In the genomic region with DNA sequence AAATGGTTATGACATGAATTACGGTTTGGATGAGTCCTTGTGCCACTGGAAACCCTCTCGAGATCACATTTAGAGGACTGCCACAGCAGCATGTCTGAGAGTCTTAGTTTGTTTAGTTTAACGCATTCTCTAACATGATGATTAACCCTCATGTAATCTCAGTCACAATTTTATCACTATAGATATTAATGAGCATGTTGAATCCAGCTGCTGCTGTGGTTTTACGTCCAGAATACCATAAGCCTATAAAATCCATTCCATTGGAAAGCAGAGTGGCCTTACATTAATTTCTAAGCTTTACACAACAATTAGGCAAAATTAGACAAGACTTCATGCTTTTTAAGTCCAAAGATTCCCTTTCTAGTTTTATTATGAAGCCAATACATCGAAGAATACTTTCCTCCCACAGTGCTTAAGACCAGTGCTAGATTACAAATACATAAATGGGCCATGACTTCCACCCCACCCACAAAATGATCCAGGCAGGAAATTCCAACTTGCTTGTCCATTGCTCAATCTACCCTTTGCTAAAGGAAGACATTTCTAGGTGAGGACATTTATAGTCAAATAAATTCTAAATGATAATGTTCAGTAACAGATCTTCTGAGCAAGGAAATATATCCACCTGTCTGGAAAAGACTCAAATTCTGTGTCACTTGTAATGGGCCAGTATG, we compare ENCODE assay signal across 29 cellular contexts. TPM values are rescaled to one million over a fixed set of nuclear protein-coding genes. Genes with fewer than 3 reads are reported as not detected.
DNase-seq lines count a peak whose midpoint lies in the region; ATAC-seq, FAIRE-seq and TF ChIP-seq lines count a peak whose summit lies in the region.
"Had no signal": no experiment of that assay in that cellular context is flagged by ENCODE, and none has a peak within 500 bp of the region (broad histone marks: within the 10 kb centered on the region; RNA-seq: fewer than 3 reads in every experiment).

No MANE protein-coding gene starts in this region.

- FAIRE-seq in bronchial epithelial cell (lab: Jason Lieb, UNC) (no peak), GM12891 (lab: Jason Lieb, UNC) (no peak)
- FAIRE-seq: colon, GM19239 had no signal

- POLR2A ChIA-PET in BJ (lab: Charles Lee) = no interaction called here

- CTCF ChIA-PET in BJ (lab: Yijun Ruan, JAX) = interaction anchor here (1.1 to 2.0 kb wide), 4 partner anchors 10 to 183 kb away, joined by 3 to 7 read pairs (median 6); no protein-coding TSS in a partner anchor

- in situ Hi-C loops in GM13976 (cut with MboI; ENCODE audit: low sequenced_read_pairs, unreplicated experiment) = no loop called here

- TF ChIP-seq CTCF in BJ (IDR thresholded peaks at IDR 0.05; ENCODE audit: insufficient read depth, low read depth, low read length) (no peak), bronchial epithelial cell (IDR thresholded peaks at IDR 0.05; ENCODE audit: insufficient read depth, low read length, severe bottlenecking) (no peak), GM13976 (IDR thresholded peaks at IDR 0.05; ENCODE audit: borderline replicate concordance, control extremely low read depth, extremely low read depth, insufficient read depth, missing control alignments) (no peak)

- TF ChIP-seq POLR2A in GM12891 (IDR thresholded peaks at IDR 0.05; ENCODE audit: low read depth, low read length) = no peak

- DNase-seq in BJ (ENCODE audit: low read depth) (peak; percentile 62), HT1080 (ENCODE audit: low read depth) (peak; percentile 10), bronchial epithelial cell (ENCODE audit: low read depth) (peak; percentile 50), iris pigment epithelial cell (ENCODE audit: low read depth) (peak; percentile 59), putamen (ENCODE audit: low spot score) (no peak), GM13976 (ENCODE audit: low spot score) (no peak), GM12891 (ENCODE audit: insufficient read length, low spot score) (no peak)
- DNase-seq: activated CD8-positive, alpha-beta T cell treated with anti-CD3 and anti-CD28 coated beads, Interleukin-2, amount 10 ng/mL, durations not matched to agents 7 days and 5 days; activated naive CD4-positive, alpha-beta T cell treated with anti-CD3 and anti-CD28 coated beads, Interleukin-2, amount 50 U/mL, for 16 hours; amniotic stem cell; brain microvascular endothelial cell; foreskin keratinocyte; heart left ventricle; lower lobe of right lung; NCI-H146; NCI-H2107; occipital lobe; Peyer's patch; psoas muscle; sigmoid colon; SW 1271; T-helper 9 cell; transverse colon had no signal

- H3K27me3 ChIP-seq in BJ (ENCODE audit: control insufficient read depth, insufficient read depth, low read length) (peaks cover 23% of the 10 kb centered on the region), bronchial epithelial cell (ENCODE audit: control insufficient read depth, insufficient read depth, low read length) (peaks cover 17% of the 10 kb centered on the region)

- H3K36me3 ChIP-seq in BJ (ENCODE audit: control insufficient read depth, insufficient read depth, low read length) (no peaks in the 10 kb centered on the region), bronchial epithelial cell (ENCODE audit: control insufficient read depth, insufficient read depth, low read length) (no peaks in the 10 kb centered on the region)
- H3K36me3 ChIP-seq: BLaER1 treated with 17β-estradiol and CSF1 and Interleukin-3, amounts not matched to agents 10 nM and 100 nM; brain microvascular endothelial cell; heart left ventricle; lower lobe of right lung; Peyer's patch; sigmoid colon; transverse colon had no signal

- H3K4me3 ChIP-seq in BJ (ENCODE audit: low read depth, low read length) (no peak overlapping the region), bronchial epithelial cell (ENCODE audit: low read depth, low read length) (no peak overlapping the region)
- H3K4me3 ChIP-seq: BLaER1 treated with 17β-estradiol and CSF1 and Interleukin-3, amounts not matched to agents 10 nM and 100 nM; heart left ventricle; lower lobe of right lung; Peyer's patch; psoas muscle; sigmoid colon; transverse colon had no signal

- no peak for ATAC-seq in HG02840 (IDR thresholded peaks at IDR 0.05; ENCODE audit: low FRiP score, unreplicated experiment)
- ATAC-seq: activated CD8-positive, alpha-beta T cell treated with anti-CD3 and anti-CD28 coated beads, Interleukin-2, amount 10 ng/mL, durations not matched to agents 7 days and 5 days; foreskin keratinocyte; heart left ventricle; lower lobe of right lung; natural killer cell treated with Interleukin-12 subunit alpha and Interleukin-12 subunit beta and Interleukin-15 and Interleukin-18, amount 100 ng/mL, for 72 hours; psoas muscle; stimulated activated effector memory CD8-positive, alpha-beta T cell treated with anti-CD3 and anti-CD28 coated beads, Interleukin-12 subunit alpha, Interleukin-12 subunit beta, amount 100 ng/mL, for 72 hours had no signal

TF ChIP-seq in GM12891, 5 proteins besides CTCF, POLR2A, EP300 and RAD21:
- TF ChIP-seq TAF1 (IDR thresholded peaks at IDR 0.05; ENCODE audit: low read depth, low read length) = no peak
- no peak for TF ChIP-seq POLR2AphosphoS5 (IDR thresholded peaks at IDR 0.05; ENCODE audit: low read depth, low read length)
- no peak for TF ChIP-seq POU2F2 (IDR thresholded peaks at IDR 0.05; ENCODE audit: low read depth, low read length)
- TF ChIP-seq SPI1 (IDR thresholded peaks at IDR 0.05; ENCODE audit: low read depth, low read length) = no peak
- TF ChIP-seq PAX5 (IDR thresholded peaks at IDR 0.05; ENCODE audit: insufficient read depth, low read length, severe bottlenecking) = no peak

RNA-seq across cellular contexts. Expression of gene ELMOD1, which starts 3.5 kb away (rescaled TPM):
- 0.04 and 0.05 TPM in 2 replicates for polyA plus RNA-seq in BJ (2011; rRNA removed)
- polyA minus RNA-seq in BJ (2011; rRNA and poly(A)+ RNA removed) = 0.09 TPM in 1 of 2 replicates, not detected in the other
- 2.3 and 3.4 TPM in 2 replicates for total RNA-seq in HT1080 (2014; rRNA removed; shearing (Covaris generic))
- polyA plus RNA-seq in HT1080 (2015; cell fraction: cytosol; rRNA removed) = 2.4 and 3.4 TPM in 2 replicates
- 4.1 and 5.1 TPM in 2 replicates for polyA plus RNA-seq in HT1080 (2015; cell fraction: nucleus; rRNA removed)
- under 0.01 TPM in 1 of 2 replicates, not detected in the other for total RNA-seq in bronchial epithelial cell
- not detected for polyA plus RNA-seq in GM12891 (2012; ENCODE audit: low read depth, missing spikeins)
- total RNA-seq: activated CD8-positive, alpha-beta T cell treated with anti-CD3 and anti-CD28 coated beads, Interleukin-2, amount 10 ng/mL, durations not matched to agents 7 days and 5 days; foreskin keratinocyte; natural killer cell treated with Interleukin-12 subunit alpha and Interleukin-12 subunit beta and Interleukin-15 and Interleukin-18, amount 100 ng/mL, for 72 hours; Peyer's patch had no signal

RNA-seq across cellular contexts. Expression of gene ALKBH8, which starts 21.9 kb away (rescaled TPM):
- polyA plus RNA-seq in BJ (2011; rRNA removed) = 2.9 and 5.6 TPM in 2 replicates
- polyA minus RNA-seq in BJ (2011; rRNA and poly(A)+ RNA removed) = 2.4 TPM in 2 replicates
- total RNA-seq in HT1080 (2014; rRNA removed; shearing (Covaris generic)) = 14.2 and 16.0 TPM in 2 replicates
- 13.1 and 15.4 TPM in 2 replicates for polyA plus RNA-seq in HT1080 (2015; cell fraction: cytosol; rRNA removed)
- polyA plus RNA-seq in HT1080 (2015; cell fraction: nucleus; rRNA removed) = 14.8 and 15.3 TPM in 2 replicates
- 5.2 and 12.4 TPM in 2 replicates for total RNA-seq in bronchial epithelial cell
- 3.8 TPM for polyA plus RNA-seq in GM12891 (2012; ENCODE audit: low read depth, missing spikeins)

Comparison
In these comparisons a context has a peak if more than half of its experiments do, and no peak if none do; other contexts are left out.
1. DNase-seq: peak in BJ (single experiment), HT1080 (single experiment), bronchial epithelial cell (single experiment) and iris pigment epithelial cell (single experiment); none in putamen (single experiment), GM13976 (single experiment) and GM12891 (single experiment).